10 cellular contexts compared by ENCODE assay signal in genomic region chr6:157514659-157515496, GRCh38.
A peak's percentile ranks its signal among the peaks of the same experiment; 100 is the strongest.
DNase-seq lines count a peak whose midpoint lies in the region; ATAC-seq, FAIRE-seq and TF ChIP-seq lines count a peak whose summit lies in the region.
"Had no signal": no experiment of that assay in that cellular context is flagged by ENCODE, and none has a peak within 500 bp of the region (broad histone marks: within the 10 kb centered on the region; RNA-seq: fewer than 3 reads in every experiment).

No MANE protein-coding gene starts in this region.

- H3K36me3 ChIP-seq in pancreas: no peaks in the 10 kb centered on the region
- H3K36me3 ChIP-seq in stomach: no peaks in the 10 kb centered on the region

- no peak for TF ChIP-seq POLR2A in stomach (IDR thresholded peaks at IDR 0.05)

- H3K4me3 ChIP-seq in pancreas (no peak overlapping the region), stomach (no peak overlapping the region)

- H3K27me3 ChIP-seq in pancreas (no peaks in the 10 kb centered on the region), stomach (no peaks in the 10 kb centered on the region)

- 90 to 91% methylated on average over 19 of the region's 19 CpGs for WGBS in pancreas, 2 donors
- 80 to 91% (median 88%) methylated on average over 19 of the region's 19 CpGs for WGBS in stomach, 5 donors

- H3K9me3 ChIP-seq in pancreas: no peaks in the 10 kb centered on the region
- H3K9me3 ChIP-seq in stomach: no peaks in the 10 kb centered on the region

- H3K27me3 Mint-ChIP-seq in endothelial cell (ENCODE audit: unreplicated experiment): peaks cover 2% of the 10 kb centered on the region

- DNase-seq in GM03348 (ENCODE audit: low spot score) (peak; percentile 55), NCI-H69 (lab: John Stamatoyannopoulos, UW) (peak; percentile 22), endothelial cell (ENCODE audit: low spot score) (no peak), pancreas (no peak), SIG-M5 treated with dmso at 0.1 percent for 504 hours (lab: John Stamatoyannopoulos, UW; ENCODE audit: unreplicated experiment) (no peak), stomach (no peak)
- DNase-seq in activated naive CD4-positive, alpha-beta T cell treated with anti-CD3 and anti-CD28 coated beads, Interleukin-2, amount 50 U/mL, for 16 hours: no peak
- DNase-seq: activated CD4-positive, alpha-beta T cell treated with anti-CD3 and anti-CD28 coated beads, Interleukin-2, amount 50 U/mL, for 48 hours had no signal

- TF ChIP-seq EP300 in stomach (IDR thresholded peaks at IDR 0.05): no peak

- H3K9me3 Mint-ChIP-seq in endothelial cell (ENCODE audit: unreplicated experiment): no peaks in the 10 kb centered on the region

- H3K4me3 Mint-ChIP-seq in endothelial cell (ENCODE audit: unreplicated experiment): no peak overlapping the region

- peak in 3 of 4 donors; percentile 31 to 58 (median 43) for ATAC-seq in pancreas
- no peak for ATAC-seq in HG03039 (IDR thresholded peaks at IDR 0.05; ENCODE audit: unreplicated experiment)

- FAIRE-seq in pancreas (lab: Jason Lieb, UNC): no peak

- H3K27ac ChIP-seq in pancreas (no peak overlapping the region), stomach (no peak overlapping the region)
- H3K27ac ChIP-seq: KMS-11 had no signal

- peak overlapping the region; percentile 36 for H3K27ac Mint-ChIP-seq in endothelial cell (ENCODE audit: unreplicated experiment)

- intact Hi-C loops in pancreas (cut with DNase I): no loop called here
- intact Hi-C loops in stomach (cut with DNase I; ENCODE audit: low total_unique reads): no loop called here

- H3K4me1 ChIP-seq in pancreas (no peaks in the 10 kb centered on the region), stomach (peaks cover 0 to 6% (median 5%) of the 10 kb centered on the region in 4 donors)

- peaks cover 7% of the 10 kb centered on the region for H3K36me3 Mint-ChIP-seq in endothelial cell (ENCODE audit: low read depth, unreplicated experiment)

- TF ChIP-seq CTCF in endothelial cell (IDR thresholded peaks at IDR 0.05; ENCODE audit: unreplicated experiment) (no peak), pancreas (IDR thresholded peaks at IDR 0.05) (no peak), stomach (IDR thresholded peaks at IDR 0.05) (no peak)

- peaks cover 14% of the 10 kb centered on the region for H3K4me1 Mint-ChIP-seq in endothelial cell (ENCODE audit: unreplicated experiment)

Comparison
In these comparisons a context has a peak if more than half of its experiments do, and no peak if none do; other contexts are left out.
1. DNase-seq: peak in GM03348 (single experiment) and NCI-H69 (single experiment); none in endothelial cell (single experiment), pancreas (0 of 6), activated naive CD4-positive, alpha-beta T cell treated with anti-CD3 and anti-CD28 coated beads, Interleukin-2, amount 50 U/mL, for 16 hours (single experiment), SIG-M5 treated with dmso at 0.1 percent for 504 hours (single experiment) and stomach (single experiment).